15 cellular contexts compared by ENCODE assay signal in genomic region chr3:8581806-8582436, GRCh38.
"Had no signal": no experiment of that assay in that cellular context is flagged by ENCODE, and none has a peak within 500 bp of the region (broad histone marks: within the 10 kb centered on the region; RNA-seq: fewer than 3 reads in every experiment).

No MANE protein-coding gene starts in this region.

- H3K4me1 ChIP-seq: prostate gland had no signal

- H3K9me3 ChIP-seq: prostate gland had no signal

- H3K4me3 Mint-ChIP-seq: activated naive CD8-positive, alpha-beta T cell; activated T-cell treated with anti-CD3 and anti-CD28 coated beads, Interleukin-2, amount 50 U/mL, for 4 hours; naive thymus-derived CD4-positive, alpha-beta T cell; stimulated activated naive CD8-positive, alpha-beta T cell treated with anti-CD3 and anti-CD28 coated beads, Interleukin-15, Interleukin-2, amounts not matched to agents 100 ng/mL and 50 ng/mL, for 24 hours had no signal

- H3K4me3 ChIP-seq: cardiac muscle cell, prostate gland had no signal

- H3K36me3 ChIP-seq: cardiac muscle cell, prostate gland had no signal

- H3K27ac ChIP-seq: cardiac muscle cell, prostate gland had no signal

- H3K27ac Mint-ChIP-seq: activated naive CD8-positive, alpha-beta T cell; naive thymus-derived CD4-positive, alpha-beta T cell; stimulated activated naive CD8-positive, alpha-beta T cell treated with anti-CD3 and anti-CD28 coated beads, Interleukin-15, Interleukin-2, amounts not matched to agents 100 ng/mL and 50 ng/mL, for 24 hours had no signal

- DNase-seq: activated CD4-positive, alpha-beta T cell treated with anti-CD3 and anti-CD28 coated beads, Interleukin-2, amount 50 U/mL, for 4 hours; activated CD4-positive, CD25-positive, alpha-beta regulatory T cell treated with anti-CD3 and anti-CD28 coated beads, Interleukin-2, amount 50 U/mL, for 72 hours; activated effector memory CD4-positive, alpha-beta T cell treated with anti-CD3 and anti-CD28 coated beads, Interleukin-2, amount 50 U/mL, for 16 hours; activated T-cell treated with anti-CD3 and anti-CD28 coated beads, Interleukin-2, amount 50 U/mL, for 4 hours; aorta; kidney; midbrain; naive thymus-derived CD4-positive, alpha-beta T cell; stimulated activated CD4-positive, alpha-beta T cell treated with anti-CD3 and anti-CD28 coated beads, Interleukin-4, amount 100 ng/mL, for 24 hours; SW 1271 had no signal

- ATAC-seq: activated T-cell treated with anti-CD3 and anti-CD28 coated beads, Interleukin-2, amount 50 U/mL, for 4 hours; naive thymus-derived CD4-positive, alpha-beta T cell; sciatic nerve had no signal

- H3K9me3 Mint-ChIP-seq: activated T-cell treated with anti-CD3 and anti-CD28 coated beads, Interleukin-2, amount 50 U/mL, for 4 hours; stimulated activated naive CD8-positive, alpha-beta T cell treated with anti-CD3 and anti-CD28 coated beads, Interleukin-15, Interleukin-2, amounts not matched to agents 100 ng/mL and 50 ng/mL, for 24 hours had no signal

- H3K27me3 Mint-ChIP-seq: activated naive CD8-positive, alpha-beta T cell; stimulated activated naive CD8-positive, alpha-beta T cell treated with anti-CD3 and anti-CD28 coated beads, Interleukin-15, Interleukin-2, amounts not matched to agents 100 ng/mL and 50 ng/mL, for 24 hours had no signal

- H3K27me3 ChIP-seq: cardiac muscle cell had no signal

- H3K36me3 Mint-ChIP-seq: activated naive CD8-positive, alpha-beta T cell; naive thymus-derived CD4-positive, alpha-beta T cell had no signal
